ENCODE assay signal across 15 cellular contexts in the genomic region with DNA sequence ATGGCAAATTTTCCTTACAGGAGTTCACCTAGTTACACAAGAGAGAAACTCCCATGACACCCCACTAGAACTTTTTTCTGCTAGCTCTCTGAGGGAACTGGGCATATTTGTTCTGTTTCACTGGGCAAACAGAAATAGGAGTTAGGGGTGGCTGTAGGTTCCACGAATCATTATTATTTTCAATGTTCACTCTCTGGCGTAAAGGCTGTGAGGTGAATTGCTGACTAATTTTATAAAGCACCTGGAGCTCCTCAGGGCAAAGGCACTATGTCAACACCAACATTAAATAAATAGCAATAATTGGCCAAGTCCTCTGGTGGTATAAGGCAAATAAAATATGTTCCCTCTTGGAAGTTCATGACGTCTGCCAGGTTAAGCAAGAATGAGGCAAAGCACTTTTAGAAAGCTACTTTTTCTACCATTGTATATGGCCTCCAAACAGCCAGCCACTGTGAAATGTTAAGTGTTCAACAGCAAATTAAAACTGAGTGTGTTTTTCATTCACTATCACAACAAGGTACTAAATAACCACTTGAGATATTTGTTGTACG.
DNase-seq lines count a peak whose midpoint lies in the region; ATAC-seq and TF ChIP-seq lines count a peak whose summit lies in the region.
"Had no signal": no experiment of that assay in that cellular context is flagged by ENCODE, and none has a peak within 500 bp of the region (broad histone marks: within the 10 kb centered on the region; RNA-seq: fewer than 3 reads in every experiment).

No MANE protein-coding gene starts in this region.

- no peaks in the 10 kb centered on the region for H3K9me3 Mint-ChIP-seq in type B pancreatic cell
- H3K9me3 Mint-ChIP-seq: activated CD4-positive, alpha-beta T cell treated with anti-CD3 and anti-CD28 coated beads, Interleukin-2, amount 10 ng/mL, durations not matched to agents 7 days and 5 days; T-helper 1 cell treated with Interleukin-12 subunit alpha and Interleukin-12 subunit beta and Interleukin-4 antibody, amounts not matched to agents 30 μg/mL and 1 μg/mL, for 36 hours had no signal

- TF ChIP-seq CTCF in foreskin keratinocyte (conservative IDR thresholded peaks at IDR 0.05) (no peak), type B pancreatic cell (conservative IDR thresholded peaks at IDR 0.05) (no peak)

- CTCF ChIA-PET in HEK293T (lab: Yijun Ruan, JAX), result no interaction called here

- H3K36me3 Mint-ChIP-seq in type B pancreatic cell, result no peaks in the 10 kb centered on the region

- no peaks in the 10 kb centered on the region for H3K27me3 ChIP-seq in foreskin keratinocyte
- H3K27me3 ChIP-seq: gastroesophageal sphincter, tibial artery had no signal

- peak; percentile 55 for ATAC-seq in foreskin keratinocyte
- ATAC-seq in GM18511 (IDR thresholded peaks at IDR 0.05; ENCODE audit: unreplicated experiment), result no peak
- ATAC-seq in GM19395 (IDR thresholded peaks at IDR 0.05; ENCODE audit: unreplicated experiment), result no peak
- ATAC-seq: gastroesophageal sphincter had no signal

- H3K27ac Mint-ChIP-seq in type B pancreatic cell, result peak overlapping the region; percentile 24
- H3K27ac Mint-ChIP-seq: activated CD4-positive, alpha-beta T cell treated with anti-CD3 and anti-CD28 coated beads, Interleukin-2, amount 10 ng/mL, durations not matched to agents 7 days and 5 days; T-helper 1 cell treated with Interleukin-12 subunit alpha and Interleukin-12 subunit beta and Interleukin-4 antibody, amounts not matched to agents 30 μg/mL and 1 μg/mL, for 36 hours had no signal

- DNase-seq in DMS 273 treated with DMSO at 0.1 percent for 48 hours (lab: John Stamatoyannopoulos, UW), result peak; percentile 9
- no peak for DNase-seq in DMS 273 (lab: John Stamatoyannopoulos, UW; ENCODE audit: unreplicated experiment)
- DNase-seq in NCI-H345 (lab: John Stamatoyannopoulos, UW), result peak; percentile 76
- DNase-seq in foreskin keratinocyte, result peak; percentile 42 to 51
- DNase-seq in type B pancreatic cell (ENCODE audit: extremely low spot score, unreplicated experiment), result no peak
- no peak for DNase-seq in HEK293T (ENCODE audit: extremely low spot score)
- DNase-seq: 8988T; activated CD4-positive, alpha-beta T cell treated with anti-CD3 and anti-CD28 coated beads, Interleukin-2, amount 10 ng/mL, durations not matched to agents 7 days and 5 days; effector CD4-positive, alpha-beta T cell; nucleus accumbens; tibial artery had no signal

- POLR2A ChIA-PET in HEK293T (lab: Yijun Ruan, JAX), result no interaction called here

- peak overlapping the region; percentile 23 for H3K4me3 Mint-ChIP-seq in type B pancreatic cell
- H3K4me3 Mint-ChIP-seq: activated CD4-positive, alpha-beta T cell treated with anti-CD3 and anti-CD28 coated beads, Interleukin-2, amount 10 ng/mL, durations not matched to agents 7 days and 5 days; T-helper 1 cell treated with Interleukin-12 subunit alpha and Interleukin-12 subunit beta and Interleukin-4 antibody, amounts not matched to agents 30 μg/mL and 1 μg/mL, for 36 hours had no signal

- H3K4me1 ChIP-seq in foreskin keratinocyte, result no peaks in the 10 kb centered on the region

- H3K27me3 Mint-ChIP-seq in type B pancreatic cell, result no peaks in the 10 kb centered on the region

- H3K27ac ChIP-seq in foreskin keratinocyte, result peak overlapping the region; percentile 29
- H3K27ac ChIP-seq: gastroesophageal sphincter had no signal

- H3K4me1 Mint-ChIP-seq in type B pancreatic cell (ENCODE audit: unreplicated experiment), result peaks cover 30% of the 10 kb centered on the region
- H3K4me1 Mint-ChIP-seq: activated CD4-positive, alpha-beta T cell treated with anti-CD3 and anti-CD28 coated beads, Interleukin-2, amount 10 ng/mL, durations not matched to agents 7 days and 5 days had no signal

TF ChIP-seq in HEK293T, 16 proteins besides CTCF, POLR2A, EP300 and RAD21:
- TF ChIP-seq L3MBTL2 (conservative IDR thresholded peaks at IDR 0.05) (no peak), BHLHE40 (IDR thresholded peaks at IDR 0.05; ENCODE audit: borderline replicate concordance) (no peak), TARDBP (IDR thresholded peaks at IDR 0.05) (no peak), ARNT (IDR thresholded peaks at IDR 0.05) (no peak), SP1 (IDR thresholded peaks at IDR 0.05) (no peak), FOXK2 (IDR thresholded peaks at IDR 0.05) (no peak), CTBP1 (IDR thresholded peaks at IDR 0.05; ENCODE audit: borderline replicate concordance) (no peak), FOXM1 (IDR thresholded peaks at IDR 0.05; ENCODE audit: borderline replicate concordance) (no peak), SUZ12 (IDR thresholded peaks at IDR 0.05) (no peak), LEF1 (IDR thresholded peaks at IDR 0.05; ENCODE audit: borderline replicate concordance) (no peak), ZNF384 (IDR thresholded peaks at IDR 0.05) (no peak), FOXA1 (IDR thresholded peaks at IDR 0.05) (no peak), ELF4 (IDR thresholded peaks at IDR 0.05) (no peak), NFRKB (IDR thresholded peaks at IDR 0.05) (no peak), HDGF (IDR thresholded peaks at IDR 0.05; ENCODE audit: borderline replicate concordance) (no peak)
- TF ChIP-seq, protein P1, sequence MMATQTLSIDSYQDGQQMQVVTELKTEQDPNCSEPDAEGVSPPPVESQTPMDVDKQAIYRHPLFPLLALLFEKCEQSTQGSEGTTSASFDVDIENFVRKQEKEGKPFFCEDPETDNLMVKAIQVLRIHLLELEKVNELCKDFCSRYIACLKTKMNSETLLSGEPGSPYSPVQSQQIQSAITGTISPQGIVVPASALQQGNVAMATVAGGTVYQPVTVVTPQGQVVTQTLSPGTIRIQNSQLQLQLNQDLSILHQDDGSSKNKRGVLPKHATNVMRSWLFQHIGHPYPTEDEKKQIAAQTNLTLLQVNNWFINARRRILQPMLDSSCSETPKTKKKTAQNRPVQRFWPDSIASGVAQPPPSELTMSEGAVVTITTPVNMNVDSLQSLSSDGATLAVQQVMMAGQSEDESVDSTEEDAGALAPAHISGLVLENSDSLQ (IDR thresholded peaks at IDR 0.05), result no peak
TF ChIP-seq in HEK293T: peak in this region for 0.

Comparison
In these comparisons a context has a peak if more than half of its experiments do, and no peak if none do; other contexts are left out.
1. DNase-seq: peak in DMS 273 treated with DMSO at 0.1 percent for 48 hours (single experiment), NCI-H345 (single experiment) and foreskin keratinocyte (2 of 2); none in DMS 273 (single experiment), type B pancreatic cell (single experiment) and HEK293T (single experiment).